In the genomic region with DNA sequence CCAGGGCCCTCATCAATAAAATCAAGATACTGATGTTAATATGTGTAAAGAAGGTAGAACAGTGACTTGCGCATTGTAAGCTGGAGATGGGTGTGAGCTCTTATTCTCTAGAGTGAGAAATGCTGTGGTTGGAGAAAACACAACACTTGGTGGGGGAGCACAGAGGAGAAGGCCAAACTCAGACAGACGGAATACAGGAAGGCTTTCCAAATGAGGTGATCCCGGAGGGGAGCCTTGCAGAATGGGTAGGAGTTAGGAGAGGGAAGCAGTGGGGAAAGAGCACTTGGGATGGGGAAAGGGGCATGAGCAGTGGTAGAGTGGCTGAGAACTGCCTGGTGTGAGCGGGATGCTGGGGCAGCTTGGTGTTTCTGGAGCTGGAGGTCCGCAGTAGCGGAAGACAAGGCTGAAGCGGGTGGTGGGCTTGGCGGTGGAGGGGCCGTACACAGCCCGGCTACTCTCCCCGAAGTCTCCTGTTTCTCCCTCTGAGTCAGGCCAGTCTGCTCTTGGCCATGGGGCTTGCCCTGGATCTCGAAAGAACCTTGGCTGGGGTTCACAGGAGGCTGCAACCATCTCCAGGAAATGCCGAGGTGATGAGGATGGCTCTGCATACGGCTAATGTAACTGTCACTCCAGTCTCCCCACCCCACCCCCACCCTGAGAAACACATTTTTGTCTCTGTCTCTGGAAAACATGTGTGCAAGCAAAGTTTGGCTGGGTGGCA, we compare ENCODE assay signal across 10 cellular contexts. TPM values are rescaled to one million over a fixed set of nuclear protein-coding genes. Genes with fewer than 3 reads are reported as not detected.
DNase-seq lines count a peak whose midpoint lies in the region; ATAC-seq and TF ChIP-seq lines count a peak whose summit lies in the region.
"Had no signal": no experiment of that assay in that cellular context is flagged by ENCODE, and none has a peak within 500 bp of the region (broad histone marks: within the 10 kb centered on the region; RNA-seq: fewer than 3 reads in every experiment).

No MANE protein-coding gene starts in this region.

- DNase-seq in GM04504 (ENCODE audit: low read depth), result peak; percentile 97
- DNase-seq in hepatic stellate cell (ENCODE audit: low spot score), result peak; percentile 77
- peak; percentile 40 to 46 for DNase-seq in gastrocnemius medialis
- no peak for DNase-seq in stimulated activated CD4-positive, alpha-beta T cell treated with anti-CD3 and anti-CD28 coated beads, Interleukin-4, amount 100 ng/mL, for 1 hour
- DNase-seq in activated T-cell treated with anti-CD3 and anti-CD28 coated beads, Interleukin-2, amount 50 U/mL, for 48 hours, result no peak
- DNase-seq in GM10248 (ENCODE audit: extremely low spot score), result no peak
- DNase-seq in DMS79 (lab: John Stamatoyannopoulos, UW), result no peak
- DNase-seq: activated CD4-positive, alpha-beta T cell treated with anti-CD3 and anti-CD28 coated beads, Interleukin-2, amount 50 U/mL, for 4 hours; right lobe of liver had no signal

- CTCF ChIA-PET in GM10248 (lab: Yijun Ruan, JAX), result no interaction called here

- no peak overlapping the region for H3K27ac ChIP-seq in gastrocnemius medialis
- H3K27ac ChIP-seq: right lobe of liver had no signal

- in situ Hi-C loops in gastrocnemius medialis (cut with MboI; ENCODE audit: low sequenced_read_pairs in 4 of 4), result no loop called here

- peaks cover 0 to 4% of the 10 kb centered on the region in 2 donors for H3K4me1 ChIP-seq in gastrocnemius medialis
- H3K4me1 ChIP-seq: right lobe of liver had no signal

- TF ChIP-seq POLR2A in gastrocnemius medialis (IDR thresholded peaks at IDR 0.05), result no peak

- POLR2A ChIA-PET in GM10248 (lab: Yijun Ruan, JAX), result no interaction called here

- ATAC-seq in gastrocnemius medialis, result peak; percentile 83 to 89

- H3K4me3 ChIP-seq in WI38 (ENCODE audit: low read depth, low read length) (peak overlapping the region; percentile 29; the same call in 1 of the 2 replicates), gastrocnemius medialis (no peak overlapping the region)
- H3K4me3 ChIP-seq: right lobe of liver had no signal

- no peaks in the 10 kb centered on the region for H3K36me3 ChIP-seq in gastrocnemius medialis
- H3K36me3 ChIP-seq: right lobe of liver had no signal

- intact Hi-C loops in gastrocnemius medialis (cut with DNase I; ENCODE audit: low total_unique reads), result no loop called here

- no peaks in the 10 kb centered on the region for H3K27me3 ChIP-seq in gastrocnemius medialis
- H3K27me3 ChIP-seq: right lobe of liver had no signal

- H3K9me3 ChIP-seq in gastrocnemius medialis, result no peaks in the 10 kb centered on the region
- H3K9me3 ChIP-seq: right lobe of liver had no signal

- no peak for TF ChIP-seq CTCF in WI38 (IDR thresholded peaks at IDR 0.05; ENCODE audit: low read depth, low read length)
- TF ChIP-seq CTCF in gastrocnemius medialis (IDR thresholded peaks at IDR 0.05 in 4 of 5, conservative IDR thresholded peaks at IDR 0.05 in 1 of 5), result no peak
- TF ChIP-seq CTCF in GM10248 (IDR thresholded peaks at IDR 0.05; ENCODE audit: control extremely low read depth, extremely low read depth, low read depth, missing control alignments), result no peak

RNA-seq across cellular contexts. Expression of a gene that starts 11.3 kb away (rescaled TPM):
- total RNA-seq in gastrocnemius medialis, result not detected
- total RNA-seq: right lobe of liver had no signal

Comparison
In these comparisons a context has a peak if more than half of its experiments do, and no peak if none do; other contexts are left out.
1. DNase-seq: peak in GM04504 (single experiment), hepatic stellate cell (single experiment) and gastrocnemius medialis (2 of 2); none in stimulated activated CD4-positive, alpha-beta T cell treated with anti-CD3 and anti-CD28 coated beads, Interleukin-4, amount 100 ng/mL, for 1 hour (single experiment), activated T-cell treated with anti-CD3 and anti-CD28 coated beads, Interleukin-2, amount 50 U/mL, for 48 hours (0 of 2), GM10248 (single experiment) and DMS79 (single experiment).